21 cellular contexts compared by ENCODE assay signal in the genomic region with DNA sequence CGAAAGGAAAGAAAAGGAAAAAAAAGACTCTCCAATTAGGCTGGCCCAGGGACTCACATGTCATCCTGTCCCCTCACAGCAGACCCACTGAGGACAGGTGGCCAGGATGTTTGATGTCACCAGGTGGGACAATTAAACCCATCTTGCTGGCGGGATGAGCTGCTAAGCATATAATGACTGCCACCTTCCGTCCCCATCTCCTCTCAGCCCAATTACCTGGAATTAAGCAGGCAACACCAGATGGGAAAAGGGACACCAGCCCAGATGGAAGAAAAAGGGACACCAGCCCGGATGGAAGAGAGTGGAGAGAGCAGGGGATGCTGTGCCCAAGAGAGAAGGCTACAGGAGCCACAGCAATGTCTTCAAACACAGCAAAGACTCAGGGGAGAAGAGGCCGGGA.
DNase-seq lines count a peak whose midpoint lies in the region; ATAC-seq and TF ChIP-seq lines count a peak whose summit lies in the region.
"Had no signal": no experiment of that assay in that cellular context is flagged by ENCODE, and none has a peak within 500 bp of the region (broad histone marks: within the 10 kb centered on the region; RNA-seq: fewer than 3 reads in every experiment).

No MANE protein-coding gene starts in this region.

- H3K27me3 Mint-ChIP-seq in CD14-positive monocyte (ENCODE audit: low read depth in 3 of 3) (peaks cover 2 to 4% (median 2%) of the 10 kb centered on the region in 3 donors), neural progenitor cell (ENCODE audit: insufficient read depth, low read depth) (peaks cover 6% of the 10 kb centered on the region)
- no peaks in the 10 kb centered on the region for H3K27me3 Mint-ChIP-seq in stimulated activated naive B cell treated with anti-CD40 and anti-IgM and Interleukin-4, amounts not matched to agents 10 μg/mL and 1 μg/mL and 100 μg/mL, for 72 hours
- H3K27me3 Mint-ChIP-seq: activated CD4-positive, alpha-beta T cell treated with anti-CD3 and anti-CD28 coated beads, Interleukin-2, amount 10 ng/mL, durations not matched to agents 24 days and 14 days; activated naive CD4-positive, alpha-beta T cell treated with anti-CD3 and anti-CD28 coated beads, Interleukin-2, amount 10 ng/mL, durations not matched to agents 7 days and 5 days had no signal

- ATAC-seq in GM19023 (IDR thresholded peaks at IDR 0.05; ENCODE audit: unreplicated experiment) (no peak), GM18519 (IDR thresholded peaks at IDR 0.05; ENCODE audit: low FRiP score, unreplicated experiment) (no peak)
- ATAC-seq in stimulated activated naive B cell treated with anti-CD40 and anti-IgM and Interleukin-4, amounts not matched to agents 10 μg/mL and 1 μg/mL and 100 μg/mL, for 72 hours (replicated peaks), result no peak
- ATAC-seq: natural killer cell; stimulated activated effector memory CD8-positive, alpha-beta T cell treated with anti-CD3 and anti-CD28 coated beads, Interleukin-12 subunit alpha, Interleukin-12 subunit beta, amount 100 ng/mL, for 72 hours had no signal

- H3K4me3 ChIP-seq in neural progenitor cell, result no peak overlapping the region
- H3K4me3 ChIP-seq: K562, psoas muscle, SK-N-MC had no signal

- no peaks in the 10 kb centered on the region for H3K36me3 ChIP-seq in neural progenitor cell

- H2AFZ ChIP-seq in neural progenitor cell (replicated peaks), result no peak overlapping the region

- peaks cover 69% of the 10 kb centered on the region for H3K4me1 Mint-ChIP-seq in CD14-positive monocyte
- H3K4me1 Mint-ChIP-seq in neural progenitor cell, result peaks cover 42% of the 10 kb centered on the region
- H3K4me1 Mint-ChIP-seq in stimulated activated naive B cell treated with anti-CD40 and anti-IgM and Interleukin-4, amounts not matched to agents 10 μg/mL and 1 μg/mL and 100 μg/mL, for 72 hours, result peaks cover 49 to 63% of the 10 kb centered on the region in 2 donors
- H3K4me1 Mint-ChIP-seq: activated CD4-positive, alpha-beta T cell treated with anti-CD3 and anti-CD28 coated beads, Interleukin-2, amount 10 ng/mL, durations not matched to agents 24 days and 14 days; activated naive CD4-positive, alpha-beta T cell treated with anti-CD3 and anti-CD28 coated beads, Interleukin-2, amount 10 ng/mL, durations not matched to agents 7 days and 5 days; immature natural killer cell; stimulated activated effector memory CD8-positive, alpha-beta T cell treated with anti-CD3 and anti-CD28 coated beads, Interleukin-12 subunit alpha, Interleukin-12 subunit beta, amount 100 ng/mL, for 72 hours had no signal

- no peaks in the 10 kb centered on the region for H3K27me3 ChIP-seq in neural progenitor cell

- DNase-seq in CD14-positive monocyte (ENCODE audit: low spot score) (no peak), NCI-H2171 treated with DMSO at 0.1 percent for 48 hours (lab: John Stamatoyannopoulos, UW) (peak; percentile 95), cerebellum (ENCODE audit: low spot score) (peak; percentile 63), neural progenitor cell (ENCODE audit: low spot score) (no peak), GM20000 (ENCODE audit: low spot score) (no peak)
- DNase-seq in stimulated activated naive B cell treated with anti-CD40 and anti-IgM and Interleukin-4, amounts not matched to agents 10 μg/mL and 1 μg/mL and 100 μg/mL, for 72 hours, result no peak
- DNase-seq: activated CD4-positive, alpha-beta T cell treated with anti-CD3 and anti-CD28 coated beads, Interleukin-2, amount 10 ng/mL, durations not matched to agents 24 days and 14 days; activated naive CD4-positive, alpha-beta T cell treated with anti-CD3 and anti-CD28 coated beads, Interleukin-2, amount 10 ng/mL, durations not matched to agents 7 days and 5 days; erythroblast; immature natural killer cell; natural killer cell; NCI-H1092 treated with DMSO at 0.1 percent for 48 hours; NCI-H345; OCI-M1; psoas muscle; T-helper 9 cell had no signal

- no peaks in the 10 kb centered on the region for H3K9me3 ChIP-seq in neural progenitor cell (ENCODE audit: low read depth)
- H3K9me3 ChIP-seq: psoas muscle had no signal

- no peaks in the 10 kb centered on the region for H3F3A ChIP-seq in neural progenitor cell (ENCODE audit: low read depth)

- no peak overlapping the region for H3K4me2 ChIP-seq in neural progenitor cell

- H3K36me3 Mint-ChIP-seq in CD14-positive monocyte (peaks cover 29 to 30% of the 10 kb centered on the region in 2 donors), neural progenitor cell (peaks cover 23% of the 10 kb centered on the region)
- peaks cover 44 to 77% of the 10 kb centered on the region in 2 donors for H3K36me3 Mint-ChIP-seq in stimulated activated naive B cell treated with anti-CD40 and anti-IgM and Interleukin-4, amounts not matched to agents 10 μg/mL and 1 μg/mL and 100 μg/mL, for 72 hours
- H3K36me3 Mint-ChIP-seq: activated naive CD4-positive, alpha-beta T cell treated with anti-CD3 and anti-CD28 coated beads, Interleukin-2, amount 10 ng/mL, durations not matched to agents 7 days and 5 days; immature natural killer cell; natural killer cell; stimulated activated effector memory CD8-positive, alpha-beta T cell treated with anti-CD3 and anti-CD28 coated beads, Interleukin-12 subunit alpha, Interleukin-12 subunit beta, amount 100 ng/mL, for 72 hours had no signal

- TF ChIP-seq CTCF in CD14-positive monocyte (IDR thresholded peaks at IDR 0.05), result no peak
- TF ChIP-seq CTCF in neural progenitor cell (IDR thresholded peaks at IDR 0.05), result no peak
- no peak for TF ChIP-seq CTCF in GM20000 (IDR thresholded peaks at IDR 0.05; ENCODE audit: extremely low read depth, missing control alignments)

- no peak overlapping the region for H3K9ac ChIP-seq in neural progenitor cell

- H3K27ac ChIP-seq in neural progenitor cell, result peak overlapping the region; percentile 20
- H3K27ac ChIP-seq: SK-N-MC had no signal

- peaks cover 7% of the 10 kb centered on the region for H3K79me2 ChIP-seq in neural progenitor cell (ENCODE audit: low read depth)

- H4K20me1 ChIP-seq in neural progenitor cell (ENCODE audit: low read depth), result peaks cover 30% of the 10 kb centered on the region

- peak overlapping the region; percentile 100 for H3K27ac Mint-ChIP-seq in CD14-positive monocyte
- peak overlapping the region; percentile 7 for H3K27ac Mint-ChIP-seq in neural progenitor cell
- H3K27ac Mint-ChIP-seq in stimulated activated naive B cell treated with anti-CD40 and anti-IgM and Interleukin-4, amounts not matched to agents 10 μg/mL and 1 μg/mL and 100 μg/mL, for 72 hours, result no peak overlapping the region
- H3K27ac Mint-ChIP-seq: activated CD4-positive, alpha-beta T cell treated with anti-CD3 and anti-CD28 coated beads, Interleukin-2, amount 10 ng/mL, durations not matched to agents 24 days and 14 days; activated naive CD4-positive, alpha-beta T cell treated with anti-CD3 and anti-CD28 coated beads, Interleukin-2, amount 10 ng/mL, durations not matched to agents 7 days and 5 days; immature natural killer cell; stimulated activated effector memory CD8-positive, alpha-beta T cell treated with anti-CD3 and anti-CD28 coated beads, Interleukin-12 subunit alpha, Interleukin-12 subunit beta, amount 100 ng/mL, for 72 hours had no signal

- H3K4me1 ChIP-seq in neural progenitor cell, result peaks cover 8% of the 10 kb centered on the region
- H3K4me1 ChIP-seq: psoas muscle had no signal

- no peak overlapping the region for H3K4me3 Mint-ChIP-seq in CD14-positive monocyte
- no peak overlapping the region for H3K4me3 Mint-ChIP-seq in neural progenitor cell
- H3K4me3 Mint-ChIP-seq in stimulated activated naive B cell treated with anti-CD40 and anti-IgM and Interleukin-4, amounts not matched to agents 10 μg/mL and 1 μg/mL and 100 μg/mL, for 72 hours, result no peak overlapping the region
- H3K4me3 Mint-ChIP-seq: activated CD4-positive, alpha-beta T cell treated with anti-CD3 and anti-CD28 coated beads, Interleukin-2, amount 10 ng/mL, durations not matched to agents 24 days and 14 days; activated naive CD4-positive, alpha-beta T cell treated with anti-CD3 and anti-CD28 coated beads, Interleukin-2, amount 10 ng/mL, durations not matched to agents 7 days and 5 days; immature natural killer cell; natural killer cell; stimulated activated effector memory CD8-positive, alpha-beta T cell treated with anti-CD3 and anti-CD28 coated beads, Interleukin-12 subunit alpha, Interleukin-12 subunit beta, amount 100 ng/mL, for 72 hours had no signal

- intact Hi-C loops in CD14-positive monocyte (cut with micrococcal nuclease), result loop anchor here in 1 of 2 donors (1.0 kb wide), 1 partner anchor 9 kb away; no protein-coding TSS in a partner anchor

- H3K9me3 Mint-ChIP-seq in CD14-positive monocyte (no peaks in the 10 kb centered on the region), neural progenitor cell (no peaks in the 10 kb centered on the region)
- peaks cover 0 to 7% of the 10 kb centered on the region in 2 donors for H3K9me3 Mint-ChIP-seq in stimulated activated naive B cell treated with anti-CD40 and anti-IgM and Interleukin-4, amounts not matched to agents 10 μg/mL and 1 μg/mL and 100 μg/mL, for 72 hours
- H3K9me3 Mint-ChIP-seq: activated CD4-positive, alpha-beta T cell treated with anti-CD3 and anti-CD28 coated beads, Interleukin-2, amount 10 ng/mL, durations not matched to agents 24 days and 14 days; activated naive CD4-positive, alpha-beta T cell treated with anti-CD3 and anti-CD28 coated beads, Interleukin-2, amount 10 ng/mL, durations not matched to agents 7 days and 5 days; immature natural killer cell; natural killer cell; stimulated activated effector memory CD8-positive, alpha-beta T cell treated with anti-CD3 and anti-CD28 coated beads, Interleukin-12 subunit alpha, Interleukin-12 subunit beta, amount 100 ng/mL, for 72 hours had no signal

Comparison
In these comparisons a context has a peak if more than half of its experiments do, and no peak if none do; other contexts are left out.
1. DNase-seq: peak in NCI-H2171 treated with DMSO at 0.1 percent for 48 hours (single experiment) and cerebellum (single experiment); none in CD14-positive monocyte (single experiment), neural progenitor cell (single experiment), GM20000 (single experiment) and stimulated activated naive B cell treated with anti-CD40 and anti-IgM and Interleukin-4, amounts not matched to agents 10 μg/mL and 1 μg/mL and 100 μg/mL, for 72 hours (single experiment).